In the genomic region with DNA sequence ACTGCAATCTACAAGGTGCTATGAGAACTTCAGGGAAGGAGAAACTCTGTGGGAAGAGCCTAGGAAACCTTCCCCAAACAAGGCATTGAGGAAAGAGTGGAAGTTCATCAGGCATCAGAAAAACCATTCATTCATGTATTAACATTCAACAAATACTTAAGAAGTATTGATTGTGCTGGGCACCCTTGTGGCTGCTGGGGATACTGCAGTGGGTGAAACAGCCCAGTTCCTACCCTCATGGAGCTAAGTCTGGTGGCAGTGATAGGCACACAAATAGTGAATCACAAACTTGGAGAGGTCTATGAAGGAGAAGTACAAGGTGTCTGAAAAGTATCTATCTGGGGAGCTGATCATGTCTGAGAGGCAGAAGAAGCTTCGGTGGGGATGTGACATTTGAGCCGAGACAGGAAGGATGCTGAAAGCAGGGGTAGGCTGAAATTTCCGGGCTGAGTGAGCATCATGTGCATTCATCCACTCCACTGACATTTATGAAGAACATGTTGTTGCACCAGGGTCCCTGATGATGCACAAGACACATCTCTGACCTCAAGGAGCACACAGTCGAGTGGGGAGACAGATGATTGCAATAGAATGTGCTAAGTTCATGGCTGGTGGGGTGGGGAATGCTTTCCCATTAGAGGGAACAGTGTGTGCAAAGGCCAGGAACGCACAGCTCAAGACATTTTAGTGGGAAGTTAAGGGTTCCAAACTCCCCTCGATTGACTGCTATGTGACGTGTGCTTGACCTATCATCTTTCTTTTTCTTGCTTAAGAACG, we compare ENCODE assay signal across 8 cellular contexts.
DNase-seq lines count a peak whose midpoint lies in the region; ATAC-seq, FAIRE-seq and TF ChIP-seq lines count a peak whose summit lies in the region.

No MANE protein-coding gene starts in this region.

- ATAC-seq in GM18867 (IDR thresholded peaks at IDR 0.05; ENCODE audit: unreplicated experiment) (peak; percentile 50), HG02763 (IDR thresholded peaks at IDR 0.05; ENCODE audit: unreplicated experiment) (no peak), GM19463 (IDR thresholded peaks at IDR 0.05; ENCODE audit: unreplicated experiment) (no peak), HG02840 (IDR thresholded peaks at IDR 0.05; ENCODE audit: low FRiP score, unreplicated experiment) (no peak)

- POLR2A ChIA-PET in endothelial cell of umbilical vein (lab: Charles Lee): no interaction called here

- TF ChIP-seq CTCF in endothelial cell of umbilical vein (IDR thresholded peaks at IDR 0.05; ENCODE audit: extremely low read depth in 1 of 2, insufficient read depth in 1 of 2, low read depth in 1 of 2, low read length in 2 of 2): peak; percentile 38 to 39

- no peaks in the 10 kb centered on the region for H3K9me1 ChIP-seq in endothelial cell of umbilical vein (replicated peaks; ENCODE audit: control insufficient read depth, extremely low read depth, insufficient read depth, low read length)

- FAIRE-seq in endothelial cell of umbilical vein (lab: Jason Lieb, UNC): no peak

- no peak overlapping the region for H2AFZ ChIP-seq in endothelial cell of umbilical vein (ENCODE audit: low read depth, low read length)

- H3K9ac ChIP-seq in endothelial cell of umbilical vein (replicated peaks; ENCODE audit: extremely low read depth, insufficient read depth, low read length): no peak overlapping the region

- H4K20me1 ChIP-seq in endothelial cell of umbilical vein (replicated peaks; ENCODE audit: control insufficient read depth, extremely low read depth, insufficient read depth, low read length): no peaks in the 10 kb centered on the region

- no peak overlapping the region for H3K4me3 ChIP-seq in endothelial cell of umbilical vein (replicated peaks in 1 of 3; ENCODE audit: insufficient read depth in 1 of 3, low read depth in 1 of 3, low read length in 3 of 3)

- H3K27me3 ChIP-seq in endothelial cell of umbilical vein (ENCODE audit: control insufficient read depth in 2 of 2, insufficient read depth in 2 of 2, low read length in 2 of 2): no peaks in the 10 kb centered on the region

- CTCF ChIA-PET in endothelial cell of umbilical vein (lab: Charles Lee): interaction anchor here (0.5 to 3.2 kb wide), 28 partner anchors 10 to 204 kb away, joined by 3 to 21 read pairs (median 5); no protein-coding TSS in a partner anchor

- TF ChIP-seq POLR2A in endothelial cell of umbilical vein (IDR thresholded peaks at IDR 0.05; ENCODE audit: low read depth, low read length): no peak

- dilution Hi-C loops in endothelial cell of umbilical vein (cut with MboI; ENCODE audit: extremely low pct_ligation_motif_present, low sequenced_read_pairs): no loop called here

- no peaks in the 10 kb centered on the region for H3K9me3 ChIP-seq in endothelial cell of umbilical vein (replicated peaks; ENCODE audit: control insufficient read depth, insufficient read depth, low read length)

- no TSS peak for BruUV-seq in endothelial cell of umbilical vein (replicated peaks; lab: Mats Ljungman, UMichigan)

- H3K36me3 ChIP-seq in endothelial cell of umbilical vein (ENCODE audit: control insufficient read depth in 2 of 2, extremely low read depth in 1 of 2, insufficient read depth in 2 of 2, low read length in 2 of 2): no peaks in the 10 kb centered on the region

- no peaks in the 10 kb centered on the region for H3K79me2 ChIP-seq in endothelial cell of umbilical vein (ENCODE audit: control insufficient read depth, insufficient read depth, low read length)

- H3K4me2 ChIP-seq in endothelial cell of umbilical vein (ENCODE audit: insufficient read depth, low read length): no peak overlapping the region

- DNase-seq in T-helper 9 cell (peak; percentile 16), endothelial cell of umbilical vein (ENCODE audit: low read depth, low spot score) (peak; percentile 31), occipital lobe (lab: John Stamatoyannopoulos, UW) (no peak)
- peak; percentile 56 for DNase-seq in stimulated activated CD4-positive, alpha-beta T cell treated with anti-CD3 and anti-CD28 coated beads, Interleukin-4, amount 100 ng/mL, for 1 hour

- no peaks in the 10 kb centered on the region for H3K4me1 ChIP-seq in endothelial cell of umbilical vein (ENCODE audit: control insufficient read depth, extremely low read depth, insufficient read depth, low read length)

- H3K27ac ChIP-seq in endothelial cell of umbilical vein (ENCODE audit: insufficient read depth, low read depth, low read length): no peak overlapping the region

- intact Hi-C loops in endothelial cell of umbilical vein (cut with micrococcal nuclease): loop anchor here (2.0 to 5.0 kb wide), 2 partner anchors 116 to 201 kb away; no protein-coding TSS in a partner anchor

TF ChIP-seq in endothelial cell of umbilical vein, 7 proteins besides CTCF, POLR2A, EP300 and RAD21:
- TF ChIP-seq MYC (IDR thresholded peaks at IDR 0.05; ENCODE audit: low read depth, low read length): no peak
- TF ChIP-seq, protein P1, sequence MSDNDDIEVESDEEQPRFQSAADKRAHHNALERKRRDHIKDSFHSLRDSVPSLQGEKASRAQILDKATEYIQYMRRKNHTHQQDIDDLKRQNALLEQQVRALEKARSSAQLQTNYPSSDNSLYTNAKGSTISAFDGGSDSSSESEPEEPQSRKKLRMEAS (IDR thresholded peaks at IDR 0.05; ENCODE audit: insufficient read depth, insufficient read length): no peak
- no peak for TF ChIP-seq POLR2AphosphoS5 (IDR thresholded peaks at IDR 0.05; ENCODE audit: insufficient read depth, low read depth, low read length)
- TF ChIP-seq GATA2 (IDR thresholded peaks at IDR 0.05; ENCODE audit: insufficient read depth, insufficient read length, low read depth, low read length): no peak
- no peak for TF ChIP-seq FOS (IDR thresholded peaks at IDR 0.05; ENCODE audit: borderline replicate concordance, insufficient read depth, low read length)
- no peak for TF ChIP-seq EZH2 (IDR thresholded peaks at IDR 0.05; ENCODE audit: borderline replicate concordance, low read depth, low read length, severe bottlenecking)
- TF ChIP-seq JUN (IDR thresholded peaks at IDR 0.05; ENCODE audit: borderline replicate concordance, insufficient read depth, insufficient read length, low read depth): no peak
TF ChIP-seq in endothelial cell of umbilical vein: peak in this region for 0.
